In genomic region chrX:84258708-84259107, GRCh38 we compare ENCODE assay signal across 12 cellular contexts.
"Had no signal": no experiment of that assay in that cellular context is flagged by ENCODE, and none has a peak within 500 bp of the region (broad histone marks: within the 10 kb centered on the region; RNA-seq: fewer than 3 reads in every experiment).

No MANE protein-coding gene starts in this region.

- H3K27ac ChIP-seq: epithelial cell of prostate, thoracic aorta had no signal

- H3K27ac Mint-ChIP-seq: activated CD8-positive, alpha-beta memory T cell treated with anti-CD3 and anti-CD28 coated beads, Interleukin-2, amount 10 ng/mL, durations not matched to agents 7 days and 5 days; activated naive CD4-positive, alpha-beta T cell treated with anti-CD3 and anti-CD28 coated beads, Interleukin-2, amount 10 ng/mL, durations not matched to agents 7 days and 5 days; natural killer cell treated with Interleukin-12 subunit alpha and Interleukin-12 subunit beta and Interleukin-15 and Interleukin-18, amount 100 ng/mL, for 72 hours; stimulated activated effector memory CD8-positive, alpha-beta T cell treated with anti-CD3 and anti-CD28 coated beads, Interleukin-12 subunit alpha, Interleukin-12 subunit beta, amount 100 ng/mL, for 72 hours had no signal

- H3K9me3 Mint-ChIP-seq: activated naive CD4-positive, alpha-beta T cell treated with anti-CD3 and anti-CD28 coated beads, Interleukin-2, amount 10 ng/mL, durations not matched to agents 7 days and 5 days; natural killer cell treated with Interleukin-12 subunit alpha and Interleukin-12 subunit beta and Interleukin-15 and Interleukin-18, amount 100 ng/mL, for 72 hours; stimulated activated effector memory CD8-positive, alpha-beta T cell treated with anti-CD3 and anti-CD28 coated beads, Interleukin-12 subunit alpha, Interleukin-12 subunit beta, amount 100 ng/mL, for 72 hours had no signal

- H3K27me3 Mint-ChIP-seq: activated CD8-positive, alpha-beta memory T cell treated with anti-CD3 and anti-CD28 coated beads, Interleukin-2, amount 10 ng/mL, durations not matched to agents 7 days and 5 days; activated naive CD4-positive, alpha-beta T cell treated with anti-CD3 and anti-CD28 coated beads, Interleukin-2, amount 10 ng/mL, durations not matched to agents 7 days and 5 days; natural killer cell treated with Interleukin-12 subunit alpha and Interleukin-12 subunit beta and Interleukin-15 and Interleukin-18, amount 100 ng/mL, for 72 hours had no signal

- H3K36me3 ChIP-seq: thoracic aorta had no signal

- H3K4me3 ChIP-seq: thoracic aorta had no signal

- DNase-seq: activated CD8-positive, alpha-beta memory T cell treated with anti-CD3 and anti-CD28 coated beads, Interleukin-2, amount 10 ng/mL, durations not matched to agents 7 days and 5 days; activated naive CD4-positive, alpha-beta T cell treated with anti-CD3 and anti-CD28 coated beads, Interleukin-2, amount 10 ng/mL, durations not matched to agents 7 days and 5 days; activated T-cell treated with anti-CD3 and anti-CD28 coated beads, Interleukin-2, amount 50 U/mL, for 1 hour; dermis blood vessel endothelial cell; foreskin melanocyte; kidney glomerular epithelial cell; mesendoderm; retina had no signal

- H3K9me3 ChIP-seq: thoracic aorta had no signal

- H3K4me1 Mint-ChIP-seq: activated CD8-positive, alpha-beta memory T cell treated with anti-CD3 and anti-CD28 coated beads, Interleukin-2, amount 10 ng/mL, durations not matched to agents 7 days and 5 days; activated naive CD4-positive, alpha-beta T cell treated with anti-CD3 and anti-CD28 coated beads, Interleukin-2, amount 10 ng/mL, durations not matched to agents 7 days and 5 days; stimulated activated effector memory CD8-positive, alpha-beta T cell treated with anti-CD3 and anti-CD28 coated beads, Interleukin-12 subunit alpha, Interleukin-12 subunit beta, amount 100 ng/mL, for 72 hours had no signal

- H3K4me3 Mint-ChIP-seq: activated CD8-positive, alpha-beta memory T cell treated with anti-CD3 and anti-CD28 coated beads, Interleukin-2, amount 10 ng/mL, durations not matched to agents 7 days and 5 days; activated naive CD4-positive, alpha-beta T cell treated with anti-CD3 and anti-CD28 coated beads, Interleukin-2, amount 10 ng/mL, durations not matched to agents 7 days and 5 days; natural killer cell treated with Interleukin-12 subunit alpha and Interleukin-12 subunit beta and Interleukin-15 and Interleukin-18, amount 100 ng/mL, for 72 hours; stimulated activated effector memory CD8-positive, alpha-beta T cell treated with anti-CD3 and anti-CD28 coated beads, Interleukin-12 subunit alpha, Interleukin-12 subunit beta, amount 100 ng/mL, for 72 hours had no signal

- ATAC-seq: activated CD8-positive, alpha-beta memory T cell treated with anti-CD3 and anti-CD28 coated beads, Interleukin-2, amount 10 ng/mL, durations not matched to agents 7 days and 5 days; natural killer cell treated with Interleukin-12 subunit alpha and Interleukin-12 subunit beta and Interleukin-15 and Interleukin-18, amount 100 ng/mL, for 72 hours; stimulated activated effector memory CD8-positive, alpha-beta T cell treated with anti-CD3 and anti-CD28 coated beads, Interleukin-12 subunit alpha, Interleukin-12 subunit beta, amount 100 ng/mL, for 72 hours had no signal

- H3K36me3 Mint-ChIP-seq: activated CD8-positive, alpha-beta memory T cell treated with anti-CD3 and anti-CD28 coated beads, Interleukin-2, amount 10 ng/mL, durations not matched to agents 7 days and 5 days; activated naive CD4-positive, alpha-beta T cell treated with anti-CD3 and anti-CD28 coated beads, Interleukin-2, amount 10 ng/mL, durations not matched to agents 7 days and 5 days; natural killer cell treated with Interleukin-12 subunit alpha and Interleukin-12 subunit beta and Interleukin-15 and Interleukin-18, amount 100 ng/mL, for 72 hours; stimulated activated effector memory CD8-positive, alpha-beta T cell treated with anti-CD3 and anti-CD28 coated beads, Interleukin-12 subunit alpha, Interleukin-12 subunit beta, amount 100 ng/mL, for 72 hours had no signal
